ENCODE assay signal across 8 cellular contexts in the genomic region with DNA sequence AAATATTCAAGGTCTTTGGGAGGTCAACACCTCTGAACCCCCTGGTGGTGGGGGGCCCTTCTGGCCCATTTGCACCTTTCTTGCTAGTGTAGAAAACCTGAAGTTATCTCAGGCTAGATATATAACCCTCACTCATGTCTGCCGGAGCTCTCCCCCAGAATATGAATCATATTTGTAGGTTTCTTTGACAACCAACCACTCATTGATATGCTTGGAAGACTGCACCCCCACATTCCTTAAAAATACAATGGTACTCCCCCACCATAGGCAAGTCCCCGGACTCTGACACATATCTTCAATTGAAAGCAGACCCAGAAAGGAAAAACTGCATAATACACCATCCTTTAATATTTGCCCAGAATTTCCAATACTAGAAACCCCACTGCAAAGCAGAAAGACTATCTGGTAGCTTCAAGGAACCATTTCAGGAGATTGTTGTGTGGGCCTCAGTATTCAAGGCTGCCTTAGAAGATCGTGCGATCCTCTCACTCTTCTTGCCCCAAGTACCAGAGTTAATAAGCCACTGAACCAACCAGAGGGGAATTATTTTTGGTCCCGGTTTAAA. TPM values are rescaled to one million over a fixed set of nuclear protein-coding genes. Genes with fewer than 3 reads are reported as not detected.
DNase-seq lines count a peak whose midpoint lies in the region; ATAC-seq, FAIRE-seq and TF ChIP-seq lines count a peak whose summit lies in the region.

No MANE protein-coding gene starts in this region.

- no peaks in the 10 kb centered on the region for H3K27me3 ChIP-seq in gastrocnemius medialis

- peaks cover 55 to 57% of the 10 kb centered on the region in 2 donors for H3K4me1 ChIP-seq in gastrocnemius medialis

- peak; percentile 2 to 15 for DNase-seq in activated CD4-positive, alpha-beta T cell treated with anti-CD3 and anti-CD28 coated beads, Interleukin-2, amount 50 U/mL, for 48 hours
- DNase-seq in glomerular visceral epithelial cell (ENCODE audit: extremely low spot score), result peak; percentile 15
- no peak for DNase-seq in gastrocnemius medialis
- no peak for DNase-seq in D721Med (ENCODE audit: insufficient read length, low spot score)
- no peak for DNase-seq in DMS 273 (lab: John Stamatoyannopoulos, UW; ENCODE audit: unreplicated experiment)
- DNase-seq in ACHN, result no peak

- in situ Hi-C loops in gastrocnemius medialis (cut with MboI; ENCODE audit: low sequenced_read_pairs in 4 of 4), result loop anchor here in 1 of 4 donors (10.0 kb wide), 1 partner anchor 214 kb away; no protein-coding TSS in a partner anchor
- in situ Hi-C loops in ACHN (cut with HindIII; ENCODE audit: low pct_ligation_motif_present, low pct_unique_long_range_greater_than_20kb, low sequenced_read_pairs), result no loop called here

- peak overlapping the region; percentile 97 to 100 (median 98) for H3K27ac ChIP-seq in gastrocnemius medialis

- no peak for TF ChIP-seq POLR2A in gastrocnemius medialis (IDR thresholded peaks at IDR 0.05)

- TF ChIP-seq CTCF in gastrocnemius medialis (IDR thresholded peaks at IDR 0.05 in 4 of 5, conservative IDR thresholded peaks at IDR 0.05 in 1 of 5) (no peak), D721Med (IDR thresholded peaks at IDR 0.05; ENCODE audit: insufficient read depth, missing control alignments) (no peak)

- FAIRE-seq in D721Med (lab: Jason Lieb, UNC), result no peak

- H3K9me3 ChIP-seq in gastrocnemius medialis, result no peaks in the 10 kb centered on the region

- ATAC-seq in GM19035 (IDR thresholded peaks at IDR 0.05; ENCODE audit: unreplicated experiment) (peak; percentile 7), HG03064 (IDR thresholded peaks at IDR 0.05; ENCODE audit: low read depth, unreplicated experiment) (peak; percentile 5), gastrocnemius medialis (peak; percentile 4 to 7)

- peaks cover 0 to 7% of the 10 kb centered on the region in 2 donors for H3K36me3 ChIP-seq in gastrocnemius medialis

- H3K4me3 ChIP-seq in gastrocnemius medialis, result peak overlapping the region; percentile 49 to 98 (median 94)

- intact Hi-C loops in gastrocnemius medialis (cut with DNase I; ENCODE audit: low total_unique reads), result loop anchor here (2.0 to 10.0 kb wide), 5 partner anchors 40 to 374 kb away; a partner anchor contains a TSS

RNA-seq across cellular contexts. Expression of a gene that starts 1.0 kb away (rescaled TPM):
- total RNA-seq in gastrocnemius medialis, result 100 to 1,000 TPM in 1 of 4 donors, 10 to 100 TPM in 3; 22.2 to 124 (median 70.3) TPM

RNA-seq across cellular contexts. Expression of a gene that starts 3.4 kb away (rescaled TPM):
- 10 to 100 TPM in 1 of 4 donors, 1 to 10 TPM in 2, under 1 TPM in 1; 0.36 to 10.4 (median 5.1) TPM for total RNA-seq in gastrocnemius medialis

RNA-seq across cellular contexts. Expression of a gene that starts 41.3 kb away (rescaled TPM):
- total RNA-seq in gastrocnemius medialis, result 10 to 100 TPM; 23.6 to 58.5 (median 37.4) TPM

Comparison
In these comparisons a context has a peak if more than half of its experiments do, and no peak if none do; other contexts are left out.
1. DNase-seq: peak in activated CD4-positive, alpha-beta T cell treated with anti-CD3 and anti-CD28 coated beads, Interleukin-2, amount 50 U/mL, for 48 hours (2 of 2) and glomerular visceral epithelial cell (single experiment); none in gastrocnemius medialis (0 of 2), D721Med (single experiment), DMS 273 (single experiment) and ACHN (single experiment).
2. Peak in every context shown above with its lines, with median percentiles within 50 percentile points of each other: ATAC-seq.